In genomic region chr13:94679614-94680013, GRCh38 we compare ENCODE assay signal across 25 cellular contexts. TPM values are rescaled to one million over a fixed set of nuclear protein-coding genes. Genes with fewer than 3 reads are reported as not detected.
DNase-seq lines count a peak whose midpoint lies in the region; ATAC-seq and TF ChIP-seq lines count a peak whose summit lies in the region.
"Had no signal": no experiment of that assay in that cellular context is flagged by ENCODE, and none has a peak within 500 bp of the region (broad histone marks: within the 10 kb centered on the region; RNA-seq: fewer than 3 reads in every experiment).

No MANE protein-coding gene starts in this region.

- TF ChIP-seq CTCF in epithelial cell of esophagus (IDR thresholded peaks at IDR 0.05; ENCODE audit: insufficient read depth, low read depth, low read length, missing control alignments) (no peak), SK-N-SH (IDR thresholded peaks at IDR 0.05) (no peak)

- no peak overlapping the region for H3K9ac ChIP-seq in SK-N-SH
- H3K9ac ChIP-seq: BLaER1 treated with 17β-estradiol and CSF1 and Interleukin-3, amounts not matched to agents 10 nM and 100 nM; GM23248 had no signal

- H3K27me3 ChIP-seq in SK-N-SH (ENCODE audit: insufficient read depth), result peaks cover 4% of the 10 kb centered on the region; the same call in 1 of the 2 replicates
- H3K27me3 ChIP-seq: BLaER1 treated with 17β-estradiol and CSF1 and Interleukin-3, amounts not matched to agents 10 nM and 100 nM had no signal

- H3K4me1 ChIP-seq in SK-N-SH (ENCODE audit: control insufficient read depth in 1 of 2, insufficient read depth in 2 of 2, low read depth in 1 of 2, low read length in 1 of 2), result no peaks in the 10 kb centered on the region
- H3K4me1 ChIP-seq: A549; BE2C; BLaER1 treated with 17β-estradiol and CSF1 and Interleukin-3, amounts not matched to agents 10 nM and 100 nM had no signal

- POLR2A ChIA-PET in SK-N-SH (lab: Yijun Ruan, JAX), result interaction anchor here (1.3 kb wide), 1 partner anchor 30 kb away, joined by 4 read pairs; no protein-coding TSS in a partner anchor

- no peaks in the 10 kb centered on the region for H4K20me1 ChIP-seq in SK-N-SH (ENCODE audit: insufficient read depth)
- H4K20me1 ChIP-seq: BLaER1 treated with 17β-estradiol and CSF1 and Interleukin-3, amounts not matched to agents 10 nM and 100 nM had no signal

- no peaks in the 10 kb centered on the region for H3F3A ChIP-seq in SK-N-SH (replicated peaks; ENCODE audit: insufficient read depth)

- H3K36me3 ChIP-seq in SK-N-SH (replicated peaks in 1 of 2; ENCODE audit: control insufficient read depth in 1 of 2, insufficient read depth in 2 of 2, low read length in 1 of 2), result no peaks in the 10 kb centered on the region
- H3K36me3 ChIP-seq: BE2C; BLaER1 treated with 17β-estradiol and CSF1 and Interleukin-3, amounts not matched to agents 10 nM and 100 nM had no signal

- TF ChIP-seq EP300 in SK-N-SH (IDR thresholded peaks at IDR 0.05; ENCODE audit: borderline replicate concordance in 1 of 2, low read depth in 1 of 2, low read length in 1 of 2), result no peak

- H3K4me3 ChIP-seq in epithelial cell of esophagus (ENCODE audit: low read length) (no peak overlapping the region), SK-N-SH (ENCODE audit: low read depth in 2 of 2, low read length in 1 of 2) (no peak overlapping the region)
- H3K4me3 ChIP-seq: A549; BLaER1 treated with 17β-estradiol and CSF1 and Interleukin-3, amounts not matched to agents 10 nM and 100 nM; GM12878; GM23248 had no signal

- CTCF ChIA-PET in SK-N-SH (lab: Yijun Ruan, JAX), result interaction anchor here (0.8 to 1.1 kb wide), 2 partner anchors 27 to 476 kb away, joined by 3 read pairs; no protein-coding TSS in a partner anchor

- H3K9me2 ChIP-seq in SK-N-SH, result no peaks in the 10 kb centered on the region

- H2AFZ ChIP-seq in SK-N-SH (ENCODE audit: low read depth), result no peak overlapping the region
- H2AFZ ChIP-seq: GM23248 had no signal

- peak; percentile 48 for DNase-seq in OCI-M1 (lab: John Stamatoyannopoulos, UW)
- DNase-seq in epithelial cell of esophagus (ENCODE audit: low read depth), result peak; percentile 60
- no peak for DNase-seq in activated CD4-positive, alpha-beta T cell treated with anti-CD3 and anti-CD28 coated beads, Interleukin-2, amount 50 U/mL, for 1 hour
- no peak for DNase-seq in SK-N-SH
- DNase-seq in GOT3 (lab: John Stamatoyannopoulos, UW), result no peak
- DNase-seq: 8988T; ACHN; AML-193; BE2C; CD4-positive, alpha-beta T cell; CD8-positive, alpha-beta memory T cell; DMS 273 treated with DMSO at 0.1 percent for 48 hours; DMS79; EL; GDM1; GM23248; H9 had no signal

- no peak overlapping the region for H3K27ac ChIP-seq in SK-N-SH (ENCODE audit: low read depth in 2 of 2, low read length in 1 of 2)
- H3K27ac ChIP-seq: A549; BLaER1 treated with 17β-estradiol and CSF1 and Interleukin-3, amounts not matched to agents 10 nM and 100 nM; GM23248 had no signal

- 75% methylated on average over 6 of the region's 6 CpGs for WGBS in SK-N-SH (ENCODE audit: low lambda C conversion rate)

- H3K79me2 ChIP-seq in SK-N-SH (ENCODE audit: insufficient read depth), result no peaks in the 10 kb centered on the region

- TF ChIP-seq RAD21 in SK-N-SH (IDR thresholded peaks at IDR 0.05; ENCODE audit: low read length), result no peak

- ATAC-seq in esophagus mucosa (peak; percentile 92), HG03565 (IDR thresholded peaks at IDR 0.05; ENCODE audit: unreplicated experiment) (no peak)
- ATAC-seq: A549, GM12878, HCT116 had no signal

- no peaks in the 10 kb centered on the region for H3K9me3 ChIP-seq in SK-N-SH
- H3K9me3 ChIP-seq: A549; BE2C; BLaER1 treated with 17β-estradiol and CSF1 and Interleukin-3, amounts not matched to agents 10 nM and 100 nM had no signal

- no peak overlapping the region for H3K4me2 ChIP-seq in SK-N-SH
- H3K4me2 ChIP-seq: A549; BLaER1 treated with 17β-estradiol and CSF1 and Interleukin-3, amounts not matched to agents 10 nM and 100 nM had no signal

TF ChIP-seq in SK-N-SH, 30 proteins besides CTCF, POLR2A, EP300 and RAD21:
- no peak for TF ChIP-seq EZH2phosphoT487 (IDR thresholded peaks at IDR 0.05; ENCODE audit: borderline replicate concordance, low read depth)
- TF ChIP-seq NFIC (IDR thresholded peaks at IDR 0.05; ENCODE audit: borderline replicate concordance), result no peak
- TF ChIP-seq ZBTB33 (IDR thresholded peaks at IDR 0.05; ENCODE audit: borderline replicate concordance, low read depth), result no peak

RNA-seq across cellular contexts. Expression of gene SOX21, which starts 32.7 kb away (rescaled TPM):
- 12.8 TPM for total RNA-seq in esophagus mucosa
- polyA plus RNA-seq in SK-N-SH (2012; rRNA removed), result not detected in 2 replicates
- polyA plus RNA-seq in SK-N-SH (2012; cell fraction: cytosol; rRNA removed), result not detected in 2 replicates
- not detected in 2 replicates for polyA plus RNA-seq in SK-N-SH (2012; cell fraction: nucleus; rRNA removed)
- total RNA-seq: CD4-positive, alpha-beta T cell; CD8-positive, alpha-beta memory T cell; GM12878; GM23248; H4 had no signal
- polyA plus RNA-seq: CD14-positive monocyte; CD8-positive, alpha-beta memory T cell; GM12878; GM23248 had no signal

Comparison
In these comparisons a context has a peak if more than half of its experiments do, and no peak if none do; other contexts are left out.
1. DNase-seq: peak in OCI-M1 (single experiment) and epithelial cell of esophagus (single experiment); none in activated CD4-positive, alpha-beta T cell treated with anti-CD3 and anti-CD28 coated beads, Interleukin-2, amount 50 U/mL, for 1 hour (single experiment), SK-N-SH (single experiment) and GOT3 (single experiment).